ENCODE assay signal across 21 cellular contexts in the genomic region with DNA sequence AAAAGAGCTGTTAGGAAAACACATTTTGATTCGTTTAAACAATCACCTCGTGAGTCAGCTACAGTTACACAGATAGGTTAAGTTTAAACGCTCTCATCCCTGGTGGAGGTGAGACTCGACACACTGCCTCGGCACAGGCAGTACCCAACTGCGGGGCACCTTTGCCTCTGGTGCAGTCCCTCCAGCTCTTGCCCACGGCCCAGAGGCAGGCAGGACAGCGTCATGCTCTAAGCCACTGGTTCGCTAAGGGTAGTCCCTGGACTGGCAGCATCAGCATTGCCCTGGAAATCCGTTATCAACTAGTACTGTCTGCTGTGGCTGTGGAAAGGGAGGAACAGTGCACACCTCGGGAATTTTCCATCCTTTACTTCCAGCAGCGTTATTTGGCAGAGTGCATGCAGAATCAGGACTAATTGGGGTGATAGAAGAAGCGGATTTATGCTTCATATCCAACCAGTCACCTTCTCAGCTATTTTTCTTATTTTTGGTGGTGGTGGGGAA. TPM values are rescaled to one million over a fixed set of nuclear protein-coding genes. Genes with fewer than 3 reads are reported as not detected.
"Had no signal": no experiment of that assay in that cellular context is flagged by ENCODE, and none has a peak within 500 bp of the region (broad histone marks: within the 10 kb centered on the region; RNA-seq: fewer than 3 reads in every experiment).

No MANE protein-coding gene starts in this region.

- DNase-seq: effector memory CD8-positive, alpha-beta T cell; esophagus squamous epithelium; foreskin fibroblast; glutamatergic neuron; islet precursor cell; mammary epithelial cell; mucosa of descending colon; naive thymus-derived CD8-positive, alpha-beta T cell; small intestine; stimulated activated CD4-positive, alpha-beta T cell treated with anti-CD3 and anti-CD28 coated beads, Interleukin-12 subunit alpha, Interleukin-12 subunit beta, amount 100 ng/mL, for 4 hours; stimulated activated naive CD4-positive, alpha-beta T cell; stomach; substantia nigra; transverse colon had no signal

- H3K27me3 ChIP-seq: right atrium auricular region had no signal

- H3K36me3 ChIP-seq: esophagus squamous epithelium, gastroesophageal sphincter, right atrium auricular region, stomach, thoracic aorta, transverse colon had no signal

- H3K4me3 ChIP-seq: esophagus squamous epithelium, gastroesophageal sphincter, mucosa of descending colon, right atrium auricular region, stomach, thoracic aorta, transverse colon had no signal

- ATAC-seq: effector memory CD8-positive, alpha-beta T cell; gastroesophageal sphincter; left lobe of liver; mucosa of descending colon; naive thymus-derived CD8-positive, alpha-beta T cell had no signal

- H3K9me3 ChIP-seq: esophagus squamous epithelium, gastroesophageal sphincter, mucosa of descending colon, right atrium auricular region, stomach, thoracic aorta, transverse colon had no signal

- FAIRE-seq: small intestine had no signal

- H3K27ac ChIP-seq: esophagus squamous epithelium, gastroesophageal sphincter, right atrium auricular region, stomach, thoracic aorta, transverse colon had no signal

- H3K4me1 ChIP-seq: gastroesophageal sphincter, transverse colon had no signal

RNA-seq across cellular contexts. Expression of gene PIK3R6, which starts 3.7 kb away (rescaled TPM):
- total RNA-seq: epithelial cell of proximal tubule, neural crest cell, osteocyte had no signal
